ENCODE assay signal across 8 cellular contexts in genomic region chr9:84667571-84668203, GRCh38. TPM values are rescaled to one million over a fixed set of nuclear protein-coding genes. Genes with fewer than 3 reads are reported as not detected.
DNase-seq lines count a peak whose midpoint lies in the region; ATAC-seq and TF ChIP-seq lines count a peak whose summit lies in the region.

No MANE protein-coding gene starts in this region.

- H3K4me1 ChIP-seq in lower lobe of right lung (peaks cover 29% of the 10 kb centered on the region), upper lobe of right lung (peaks cover 17% of the 10 kb centered on the region)

- peak overlapping the region; percentile 92 for H3K4me3 Mint-ChIP-seq in chondrocyte (ENCODE audit: unreplicated experiment)

- H3K9me3 Mint-ChIP-seq in chondrocyte (ENCODE audit: low read depth) = peaks cover 17% of the 10 kb centered on the region

- no peaks in the 10 kb centered on the region for H3K9me3 ChIP-seq in lower lobe of right lung
- no peaks in the 10 kb centered on the region for H3K9me3 ChIP-seq in upper lobe of right lung

- DNase-seq in COLO829 (ENCODE audit: low spot score) = peak; percentile 48
- no peak for DNase-seq in chondrocyte (ENCODE audit: low spot score)
- DNase-seq in lower lobe of right lung = no peak
- DNase-seq in upper lobe of right lung = no peak
- no peak for DNase-seq in NCI-H226

- H3K36me3 Mint-ChIP-seq in chondrocyte (ENCODE audit: low read depth) = peaks cover 2% of the 10 kb centered on the region

- H3K27ac Mint-ChIP-seq in chondrocyte (ENCODE audit: unreplicated experiment) = peak overlapping the region; percentile 47

- ATAC-seq in GM19035 (IDR thresholded peaks at IDR 0.05; ENCODE audit: unreplicated experiment) (peak; percentile 48), lower lobe of right lung (peak in 1 of 2 donors; percentile 24), upper lobe of right lung (no peak), GM21825 (IDR thresholded peaks at IDR 0.05; ENCODE audit: unreplicated experiment) (no peak)

- H3K27ac ChIP-seq in lower lobe of right lung = no peak overlapping the region
- H3K27ac ChIP-seq in upper lobe of right lung = no peak overlapping the region

- peaks cover 38% of the 10 kb centered on the region for H3K4me1 Mint-ChIP-seq in chondrocyte (ENCODE audit: low read depth)

- H3K27me3 Mint-ChIP-seq in chondrocyte (ENCODE audit: low read depth) = peaks cover 13% of the 10 kb centered on the region

- intact Hi-C loops in lower lobe of right lung (cut with DNase I) = no loop called here
- intact Hi-C loops in upper lobe of right lung (cut with DNase I) = no loop called here

- H3K4me3 ChIP-seq in lower lobe of right lung = peak overlapping the region; percentile 57
- H3K4me3 ChIP-seq in upper lobe of right lung = peak overlapping the region; percentile 44

- peaks cover 52% of the 10 kb centered on the region for H3K27me3 ChIP-seq in lower lobe of right lung (ENCODE audit: low read depth)
- peaks cover 41% of the 10 kb centered on the region for H3K27me3 ChIP-seq in upper lobe of right lung

- TF ChIP-seq CTCF in LNCAP (IDR thresholded peaks at IDR 0.05) = 0 out of 2 replicates have a peak, but pooled peaks have one; percentile 10
- peak; percentile 75 for TF ChIP-seq CTCF in chondrocyte (IDR thresholded peaks at IDR 0.05)
- peak; percentile 37 for TF ChIP-seq CTCF in lower lobe of right lung (IDR thresholded peaks at IDR 0.05)
- peak; percentile 34 for TF ChIP-seq CTCF in upper lobe of right lung (IDR thresholded peaks at IDR 0.05)

- H3K36me3 ChIP-seq in lower lobe of right lung (no peaks in the 10 kb centered on the region), upper lobe of right lung (no peaks in the 10 kb centered on the region)

RNA-seq across cellular contexts. Expression of gene NTRK2, which starts 1.8 kb away (rescaled TPM):
- total RNA-seq in chondrocyte (37.6 to 77.6 TPM (median 40.0 TPM) in 3 replicates), lower lobe of right lung (7.7 TPM), upper lobe of right lung (0.98 TPM)

Comparison
In these comparisons a context has a peak if more than half of its experiments do, and no peak if none do; other contexts are left out.
1. CTCF ChIP-seq: peak in every context shown above with its lines; median percentile 75 in chondrocyte; 37 in lower lobe of right lung; 34 in upper lobe of right lung; 10 in LNCAP.